Comparison of ENCODE assay signal across 21 cellular contexts in the genomic region with DNA sequence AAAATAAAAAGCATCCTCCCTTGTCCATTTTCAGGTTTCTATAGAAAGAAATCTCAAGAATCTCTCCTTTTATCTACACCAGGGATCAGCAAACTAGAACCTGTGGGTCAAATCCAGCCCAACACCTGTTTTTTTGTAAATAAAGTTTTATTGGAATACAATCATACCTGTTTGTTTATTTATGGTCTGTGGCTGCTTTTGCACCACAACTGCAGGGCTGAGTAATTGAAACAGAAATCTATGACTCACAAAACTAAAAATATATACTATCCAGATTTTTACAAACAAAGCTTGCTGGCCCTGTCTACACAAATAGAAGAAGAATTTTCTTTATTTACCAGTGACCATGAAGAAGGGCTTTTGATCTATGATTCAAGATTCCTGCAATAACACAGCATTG.
A peak's percentile ranks its signal among the peaks of the same experiment; 100 is the strongest.
DNase-seq lines count a peak whose midpoint lies in the region; ATAC-seq and TF ChIP-seq lines count a peak whose summit lies in the region.
"Had no signal": no experiment of that assay in that cellular context is flagged by ENCODE, and none has a peak within 500 bp of the region (broad histone marks: within the 10 kb centered on the region; RNA-seq: fewer than 3 reads in every experiment).

No MANE protein-coding gene starts in this region.

- no peak overlapping the region for H3K9ac ChIP-seq in mesendoderm (ENCODE audit: low read length)
- H3K9ac ChIP-seq: KMS-11 had no signal

- H3K18ac ChIP-seq in mesendoderm (ENCODE audit: low read length): no peak overlapping the region

- no peak overlapping the region for H3K4me2 ChIP-seq in mesendoderm (ENCODE audit: low read length)
- H3K4me2 ChIP-seq: KMS-11 had no signal

- no peak overlapping the region for H2BK120ac ChIP-seq in mesendoderm (ENCODE audit: low read depth, low read length)

- no peak overlapping the region for H3K4ac ChIP-seq in mesendoderm (ENCODE audit: low read depth, low read length)

- no peak overlapping the region for H2AK5ac ChIP-seq in mesendoderm (ENCODE audit: low read length)

- no peak for TF ChIP-seq CTCF in LNCaP clone FGC (IDR thresholded peaks at IDR 0.05; ENCODE audit: control insufficient read depth, extremely low read depth, insufficient read depth)

- no peak overlapping the region for H2BK15ac ChIP-seq in mesendoderm (replicated peaks; ENCODE audit: low read depth)

- H3K79me2 ChIP-seq in mesendoderm (ENCODE audit: control insufficient read depth, insufficient read depth, low read length): no peaks in the 10 kb centered on the region

- H4K5ac ChIP-seq in mesendoderm (ENCODE audit: low read length): no peak overlapping the region

- peak; percentile 83 for ATAC-seq in GM21619 (IDR thresholded peaks at IDR 0.05; ENCODE audit: unreplicated experiment)
- ATAC-seq: heart left ventricle; naive thymus-derived CD4-positive, alpha-beta T cell; stimulated activated memory B cell treated with anti-CD40 and anti-IgM and Interleukin-4, amounts not matched to agents 10 μg/mL and 1 μg/mL and 100 μg/mL, for 72 hours had no signal

- DNase-seq in DMS53 treated with DMSO at 0.1 percent for 48 hours (lab: John Stamatoyannopoulos, UW; ENCODE audit: unreplicated experiment) (peak; percentile 11), LNCaP clone FGC (ENCODE audit: low read depth) (peak; percentile 71), epithelial cell of prostate (ENCODE audit: low read depth, low spot score) (peak; percentile 31), activated gamma-delta T cell treated with Interleukin-2 at 50 U/mL for 16 hours (no peak), mesendoderm (no peak), NCI-H1436 (lab: John Stamatoyannopoulos, UW) (no peak), NCI-H1048 (lab: John Stamatoyannopoulos, UW) (no peak)
- DNase-seq: activated CD4-positive, alpha-beta T cell treated with anti-CD3 and anti-CD28 coated beads, Interleukin-2, amount 50 U/mL, for 4 hours; activated effector memory CD4-positive, alpha-beta T cell treated with Interleukin-2 at 50 U/mL for 16 hours; Calu3; effector memory CD4-positive, alpha-beta T cell; heart left ventricle; kidney glomerular epithelial cell; naive thymus-derived CD4-positive, alpha-beta T cell; NCI-H2029 treated with DMSO at 0.1 percent for 48 hours; NCI-H748 treated with DMSO at 0.1 percent for 48 hours; SIG-M5; stimulated activated CD4-positive, alpha-beta T cell treated with anti-CD3 and anti-CD28 coated beads, Interleukin-4, amount 100 ng/mL, for 4 hours had no signal

- H3K4me1 ChIP-seq in mesendoderm (ENCODE audit: control insufficient read depth, low read depth, low read length): no peaks in the 10 kb centered on the region
- H3K4me1 ChIP-seq: heart left ventricle had no signal

- H3K79me1 ChIP-seq in mesendoderm (ENCODE audit: low read length): no peaks in the 10 kb centered on the region

- H4K8ac ChIP-seq in mesendoderm (ENCODE audit: low read depth, low read length): no peak overlapping the region

- no peak overlapping the region for H2BK5ac ChIP-seq in mesendoderm (ENCODE audit: low read length)

- H3K27ac ChIP-seq in epithelial cell of prostate: no peak overlapping the region
- H3K27ac ChIP-seq in mesendoderm (ENCODE audit: low read depth, low read length): no peak overlapping the region
- H3K27ac ChIP-seq: heart left ventricle, KMS-11 had no signal

- no peaks in the 10 kb centered on the region for H3K27me3 ChIP-seq in mesendoderm (ENCODE audit: insufficient read depth, low read length, poor library complexity)

- H3K56ac ChIP-seq in mesendoderm (ENCODE audit: low read length): no peak overlapping the region

- H3K23ac ChIP-seq in mesendoderm (ENCODE audit: low read length): no peak overlapping the region

- H3K4me3 ChIP-seq in LNCaP clone FGC (ENCODE audit: low read depth, low read length) (no peak overlapping the region), mesendoderm (ENCODE audit: low read length) (no peak overlapping the region)
- H3K4me3 ChIP-seq: heart left ventricle had no signal

- no peaks in the 10 kb centered on the region for H3K36me3 ChIP-seq in mesendoderm (ENCODE audit: control insufficient read depth, insufficient read depth, low read length)
- H3K36me3 ChIP-seq: heart left ventricle had no signal

Comparison
In these comparisons a context has a peak if more than half of its experiments do, and no peak if none do; other contexts are left out.
1. DNase-seq: peak in DMS53 treated with DMSO at 0.1 percent for 48 hours (single experiment), LNCaP clone FGC (single experiment) and epithelial cell of prostate (single experiment); none in activated gamma-delta T cell treated with Interleukin-2 at 50 U/mL for 16 hours (single experiment), mesendoderm (single experiment), NCI-H1436 (single experiment) and NCI-H1048 (single experiment).